Comparison of ENCODE assay signal across 1 cellular context in the genomic region with DNA sequence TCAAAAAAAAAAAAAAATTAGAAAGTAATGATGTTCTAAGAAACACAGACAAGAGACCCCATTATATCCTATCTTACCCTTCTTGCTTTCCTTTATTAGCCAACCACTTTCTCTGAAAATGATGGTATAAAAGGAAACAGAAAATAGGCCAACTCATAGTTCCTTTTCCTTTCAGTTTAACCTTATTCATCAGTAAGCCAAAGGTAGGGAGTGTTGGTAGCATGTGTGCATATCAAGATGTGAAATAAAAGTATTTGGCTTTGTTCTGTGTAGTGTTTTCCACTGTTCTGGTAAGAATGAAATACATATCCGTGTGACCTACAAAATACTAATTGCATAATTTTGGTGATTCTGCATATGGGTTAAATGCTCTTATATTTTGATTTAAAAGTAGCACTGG.
TF ChIP-seq lines count a peak whose summit lies in the region.

No MANE protein-coding gene starts in this region.

TF ChIP-seq in GM23338, 12 proteins besides CTCF, POLR2A, EP300 and RAD21 (continued from another document):
- no peak for TF ChIP-seq NANOG (IDR thresholded peaks at IDR 0.05; ENCODE audit: borderline replicate concordance)
- TF ChIP-seq EZH2phosphoT487 (IDR thresholded peaks at IDR 0.05; ENCODE audit: unreplicated experiment), result no peak
- TF ChIP-seq EZH2 (IDR thresholded peaks at IDR 0.05; ENCODE audit: low read depth, unreplicated experiment), result no peak
- TF ChIP-seq, protein P1, sequence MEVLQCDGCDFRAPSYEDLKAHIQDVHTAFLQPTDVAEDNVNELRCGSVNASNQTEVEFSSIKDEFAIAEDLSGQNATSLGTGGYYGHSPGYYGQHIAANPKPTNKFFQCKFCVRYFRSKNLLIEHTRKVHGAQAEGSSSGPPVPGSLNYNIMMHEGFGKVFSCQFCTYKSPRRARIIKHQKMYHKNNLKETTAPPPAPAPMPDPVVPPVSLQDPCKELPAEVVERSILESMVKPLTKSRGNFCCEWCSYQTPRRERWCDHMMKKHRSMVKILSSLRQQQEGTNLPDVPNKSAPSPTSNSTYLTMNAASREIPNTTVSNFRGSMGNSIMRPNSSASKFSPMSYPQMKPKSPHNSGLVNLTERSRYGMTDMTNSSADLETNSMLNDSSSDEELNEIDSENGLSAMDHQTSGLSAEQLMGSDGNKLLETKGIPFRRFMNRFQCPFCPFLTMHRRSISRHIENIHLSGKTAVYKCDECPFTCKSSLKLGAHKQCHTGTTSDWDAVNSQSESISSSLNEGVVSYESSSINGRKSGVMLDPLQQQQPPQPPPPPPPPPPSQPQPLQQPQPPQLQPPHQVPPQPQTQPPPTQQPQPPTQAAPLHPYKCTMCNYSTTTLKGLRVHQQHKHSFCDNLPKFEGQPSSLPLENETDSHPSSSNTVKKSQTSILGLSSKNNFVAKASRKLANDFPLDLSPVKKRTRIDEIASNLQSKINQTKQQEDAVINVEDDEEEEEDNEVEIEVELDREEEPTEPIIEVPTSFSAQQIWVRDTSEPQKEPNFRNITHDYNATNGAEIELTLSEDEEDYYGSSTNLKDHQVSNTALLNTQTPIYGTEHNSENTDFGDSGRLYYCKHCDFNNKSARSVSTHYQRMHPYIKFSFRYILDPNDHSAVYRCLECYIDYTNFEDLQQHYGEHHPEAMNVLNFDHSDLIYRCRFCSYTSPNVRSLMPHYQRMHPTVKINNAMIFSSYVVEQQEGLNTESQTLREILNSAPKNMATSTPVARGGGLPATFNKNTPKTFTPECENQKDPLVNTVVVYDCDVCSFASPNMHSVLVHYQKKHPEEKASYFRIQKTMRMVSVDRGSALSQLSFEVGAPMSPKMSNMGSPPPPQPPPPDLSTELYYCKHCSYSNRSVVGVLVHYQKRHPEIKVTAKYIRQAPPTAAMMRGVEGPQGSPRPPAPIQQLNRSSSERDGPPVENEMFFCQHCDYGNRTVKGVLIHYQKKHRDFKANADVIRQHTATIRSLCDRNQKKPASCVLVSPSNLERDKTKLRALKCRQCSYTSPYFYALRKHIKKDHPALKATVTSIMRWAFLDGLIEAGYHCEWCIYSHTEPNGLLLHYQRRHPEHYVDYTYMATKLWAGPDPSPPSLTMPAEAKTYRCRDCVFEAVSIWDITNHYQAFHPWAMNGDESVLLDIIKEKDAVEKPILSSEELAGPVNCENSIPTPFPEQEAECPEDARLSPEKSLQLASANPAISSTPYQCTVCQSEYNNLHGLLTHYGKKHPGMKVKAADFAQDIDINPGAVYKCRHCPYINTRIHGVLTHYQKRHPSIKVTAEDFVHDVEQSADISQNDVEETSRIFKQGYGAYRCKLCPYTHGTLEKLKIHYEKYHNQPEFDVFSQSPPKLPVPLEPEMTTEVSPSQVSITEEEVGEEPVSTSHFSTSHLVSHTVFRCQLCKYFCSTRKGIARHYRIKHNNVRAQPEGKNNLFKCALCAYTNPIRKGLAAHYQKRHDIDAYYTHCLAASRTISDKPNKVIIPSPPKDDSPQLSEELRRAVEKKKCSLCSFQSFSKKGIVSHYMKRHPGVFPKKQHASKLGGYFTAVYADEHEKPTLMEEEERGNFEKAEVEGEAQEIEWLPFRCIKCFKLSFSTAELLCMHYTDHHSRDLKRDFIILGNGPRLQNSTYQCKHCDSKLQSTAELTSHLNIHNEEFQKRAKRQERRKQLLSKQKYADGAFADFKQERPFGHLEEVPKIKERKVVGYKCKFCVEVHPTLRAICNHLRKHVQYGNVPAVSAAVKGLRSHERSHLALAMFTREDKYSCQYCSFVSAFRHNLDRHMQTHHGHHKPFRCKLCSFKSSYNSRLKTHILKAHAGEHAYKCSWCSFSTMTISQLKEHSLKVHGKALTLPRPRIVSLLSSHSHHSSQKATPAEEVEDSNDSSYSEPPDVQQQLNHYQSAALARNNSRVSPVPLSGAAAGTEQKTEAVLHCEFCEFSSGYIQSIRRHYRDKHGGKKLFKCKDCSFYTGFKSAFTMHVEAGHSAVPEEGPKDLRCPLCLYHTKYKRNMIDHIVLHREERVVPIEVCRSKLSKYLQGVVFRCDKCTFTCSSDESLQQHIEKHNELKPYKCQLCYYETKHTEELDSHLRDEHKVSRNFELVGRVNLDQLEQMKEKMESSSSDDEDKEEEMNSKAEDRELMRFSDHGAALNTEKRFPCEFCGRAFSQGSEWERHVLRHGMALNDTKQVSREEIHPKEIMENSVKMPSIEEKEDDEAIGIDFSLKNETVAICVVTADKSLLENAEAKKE (CRISPR knock-in tag; IDR thresholded peaks at IDR 0.05), result no peak
